Comparison of ENCODE assay signal across 17 cellular contexts in the genomic region with DNA sequence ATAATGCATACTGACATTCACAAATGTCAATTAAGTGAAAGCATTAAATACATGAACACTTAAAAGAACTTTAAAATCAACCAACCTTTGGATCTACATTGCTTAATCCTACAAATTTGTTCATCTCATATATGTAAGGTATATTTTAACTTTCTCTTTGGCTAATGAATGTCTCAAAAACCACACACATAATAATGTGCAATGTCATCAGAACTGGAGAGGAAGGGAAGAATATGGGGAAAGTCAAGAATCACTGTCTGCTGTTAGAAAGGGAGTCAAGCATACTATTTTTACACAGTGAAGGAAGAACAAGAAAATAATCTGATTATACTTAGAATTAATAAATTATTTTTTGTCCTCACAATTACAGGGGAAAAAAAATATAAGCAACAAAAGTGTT. TPM values are rescaled to one million over a fixed set of nuclear protein-coding genes. Genes with fewer than 3 reads are reported as not detected.
DNase-seq lines count a peak whose midpoint lies in the region; ATAC-seq, FAIRE-seq and TF ChIP-seq lines count a peak whose summit lies in the region.
"Had no signal": no experiment of that assay in that cellular context is flagged by ENCODE, and none has a peak within 500 bp of the region (broad histone marks: within the 10 kb centered on the region; RNA-seq: fewer than 3 reads in every experiment).

No MANE protein-coding gene starts in this region.

- H3K27me3 ChIP-seq in HepG2 (ENCODE audit: control insufficient read depth in 1 of 2, insufficient read depth in 2 of 2, low read length in 2 of 2): no peaks in the 10 kb centered on the region; a peak in 1 of 5 replicates
- no peaks in the 10 kb centered on the region for H3K27me3 ChIP-seq in right lobe of liver
- no peaks in the 10 kb centered on the region for H3K27me3 ChIP-seq in OCI-LY3 (ENCODE audit: low read depth, low read length)
- no peaks in the 10 kb centered on the region for H3K27me3 ChIP-seq in colonic mucosa
- H3K27me3 ChIP-seq: gastrocnemius medialis had no signal

- no peaks in the 10 kb centered on the region for H3K9me3 Mint-ChIP-seq in stimulated activated naive B cell treated with anti-CD40 and anti-IgM and Interleukin-4, amounts not matched to agents 10 μg/mL and 1 μg/mL and 100 μg/mL, for 72 hours
- H3K9me3 Mint-ChIP-seq: central memory CD8-positive, alpha-beta T cell had no signal

- no peak for TF ChIP-seq EP300 in HepG2 (IDR thresholded peaks at IDR 0.05; ENCODE audit: low read depth in 2 of 2, low read length in 2 of 2)
- no peak for TF ChIP-seq EP300 in HepG2 (CRISPR knock-in tag; IDR thresholded peaks at IDR 0.05; ENCODE audit: borderline replicate concordance)

- peaks cover 12% of the 10 kb centered on the region for H4K20me1 ChIP-seq in HepG2 (ENCODE audit: insufficient read depth, low read length)
- H4K20me1 ChIP-seq in OCI-LY3 (ENCODE audit: insufficient read depth, low read length): peaks cover 22% of the 10 kb centered on the region

- POLR2A ChIA-PET in HepG2 (lab: Yijun Ruan, JAX): interaction anchor here (1.3 kb wide), 1 partner anchor 117 kb away, joined by 5 read pairs; no protein-coding TSS in a partner anchor

- H2AFZ ChIP-seq in HepG2 (ENCODE audit: low read length): no peak overlapping the region
- no peak overlapping the region for H2AFZ ChIP-seq in OCI-LY3 (ENCODE audit: low read depth, low read length)

- H3K27me3 Mint-ChIP-seq in stimulated activated naive B cell treated with anti-CD40 and anti-IgM and Interleukin-4, amounts not matched to agents 10 μg/mL and 1 μg/mL and 100 μg/mL, for 72 hours: no peaks in the 10 kb centered on the region
- H3K27me3 Mint-ChIP-seq: central memory CD8-positive, alpha-beta T cell had no signal

- H3K9ac ChIP-seq in HepG2 (ENCODE audit: insufficient read depth, low read depth, low read length): no peak overlapping the region
- H3K9ac ChIP-seq in OCI-LY3 (ENCODE audit: low read length): peak overlapping the region; percentile 20
- no peak overlapping the region for H3K9ac ChIP-seq in colonic mucosa (ENCODE audit: low read depth in 2 of 2, low read length in 2 of 2)

- H3K27ac ChIP-seq in HepG2 (ENCODE audit: extremely low read length, insufficient read depth, low read length) (peak overlapping the region; percentile 51), right lobe of liver (peak overlapping the region in 1 of 3 donors; percentile 0), OCI-LY3 (ENCODE audit: low read length) (peak overlapping the region; percentile 31), colonic mucosa (peak overlapping the region; percentile 6)
- H3K27ac ChIP-seq: gastrocnemius medialis, VCaP had no signal

- no peaks in the 10 kb centered on the region for H3K9me3 ChIP-seq in HepG2 (ENCODE audit: low read length)
- H3K9me3 ChIP-seq in right lobe of liver: no peaks in the 10 kb centered on the region
- no peaks in the 10 kb centered on the region for H3K9me3 ChIP-seq in OCI-LY3 (ENCODE audit: insufficient read depth, low read length)
- no peaks in the 10 kb centered on the region for H3K9me3 ChIP-seq in colonic mucosa
- H3K9me3 ChIP-seq: gastrocnemius medialis had no signal

- no TSS peak for BruUV-seq in HepG2 (replicated peaks; lab: Mats Ljungman, UMichigan)

- H3K4me1 ChIP-seq in HepG2 (ENCODE audit: insufficient read depth, low read length): peaks cover 59% of the 10 kb centered on the region
- peaks cover 0 to 24% (median 11%) of the 10 kb centered on the region in 4 donors for H3K4me1 ChIP-seq in right lobe of liver
- H3K4me1 ChIP-seq in OCI-LY3 (ENCODE audit: low read length): peaks cover 29% of the 10 kb centered on the region
- peaks cover 13% of the 10 kb centered on the region for H3K4me1 ChIP-seq in colonic mucosa

- no peak for FAIRE-seq in HepG2 (lab: Jason Lieb, UNC)
- FAIRE-seq: endometrium had no signal

- CTCF ChIA-PET in HepG2 (lab: Yijun Ruan, JAX; ENCODE audit: low intra/inter-chr PET ratio, low total read pairs): no interaction called here

- in situ Hi-C loops in HepG2 (cut with HindIII; ENCODE audit: extremely low pct_ligation_motif_present, low pct_unique_long_range_greater_than_20kb): loop anchor here (10.0 kb wide), 1 partner anchor 119 kb away; no protein-coding TSS in a partner anchor

- H3K4me3 ChIP-seq in HepG2 (replicated peaks in 1 of 3; ENCODE audit: insufficient read depth in 1 of 3, low read depth in 2 of 3, low read length in 3 of 3): no peak overlapping the region
- no peak overlapping the region for H3K4me3 ChIP-seq in right lobe of liver
- peak overlapping the region; percentile 52 for H3K4me3 ChIP-seq in OCI-LY3 (ENCODE audit: low read length)
- H3K4me3 ChIP-seq in colonic mucosa: no peak overlapping the region
- H3K4me3 ChIP-seq: gastrocnemius medialis had no signal

- intact Hi-C loops in HepG2 (cut with micrococcal nuclease; ENCODE audit: unreplicated experiment): no loop called here
- intact Hi-C loops in right lobe of liver (cut with DNase I): no loop called here
- intact Hi-C loops in colonic mucosa (cut with DNase I): no loop called here

- H3K36me3 Mint-ChIP-seq in stimulated activated naive B cell treated with anti-CD40 and anti-IgM and Interleukin-4, amounts not matched to agents 10 μg/mL and 1 μg/mL and 100 μg/mL, for 72 hours: peaks cover 24 to 32% of the 10 kb centered on the region in 2 donors

- H3K4me3 Mint-ChIP-seq in stimulated activated naive B cell treated with anti-CD40 and anti-IgM and Interleukin-4, amounts not matched to agents 10 μg/mL and 1 μg/mL and 100 μg/mL, for 72 hours: peak overlapping the region; percentile 67 to 79
- H3K4me3 Mint-ChIP-seq: central memory CD8-positive, alpha-beta T cell had no signal

- H3K4me2 ChIP-seq in HepG2 (ENCODE audit: low read depth, low read length) (no peak overlapping the region; the same call in 1 of the 2 replicates), OCI-LY3 (ENCODE audit: low read length) (peak overlapping the region; percentile 58)

- no peak for TF ChIP-seq RAD21 in HepG2 (CRISPR knock-in tag; IDR thresholded peaks at IDR 0.05)

- no peak for TF ChIP-seq CTCF in HepG2 (CRISPR knock-in tag; IDR thresholded peaks at IDR 0.05)
- TF ChIP-seq CTCF in right lobe of liver (IDR thresholded peaks at IDR 0.05): no peak
- no peak for TF ChIP-seq CTCF in OCI-LY3 (IDR thresholded peaks at IDR 0.05; ENCODE audit: low read depth, low read length)
- TF ChIP-seq CTCF in colonic mucosa (IDR thresholded peaks at IDR 0.05): no peak

- ATAC-seq in HepG2: no peak
- no peak for ATAC-seq in right lobe of liver
- ATAC-seq in stimulated activated naive B cell treated with anti-CD40 and anti-IgM and Interleukin-4, amounts not matched to agents 10 μg/mL and 1 μg/mL and 100 μg/mL, for 72 hours (replicated peaks): no peak
- no peak for ATAC-seq in GM18505 (IDR thresholded peaks at IDR 0.05; ENCODE audit: unreplicated experiment)
- ATAC-seq in GM21367 (IDR thresholded peaks at IDR 0.05; ENCODE audit: unreplicated experiment): no peak
- ATAC-seq: gastrocnemius medialis had no signal

- H3K4me1 Mint-ChIP-seq in stimulated activated naive B cell treated with anti-CD40 and anti-IgM and Interleukin-4, amounts not matched to agents 10 μg/mL and 1 μg/mL and 100 μg/mL, for 72 hours: peaks cover 35 to 63% of the 10 kb centered on the region in 2 donors

- peaks cover 68% of the 10 kb centered on the region for H3K79me2 ChIP-seq in HepG2 (ENCODE audit: insufficient read depth, low read length)
- H3K79me2 ChIP-seq in OCI-LY3 (ENCODE audit: low read length): peaks cover 64% of the 10 kb centered on the region

- no peak for DNase-seq in HepG2 (ENCODE audit: low spot score)
- no peak for DNase-seq in right lobe of liver
- DNase-seq in colonic mucosa: no peak
- DNase-seq in stimulated activated naive B cell treated with anti-CD40 and anti-IgM and Interleukin-4, amounts not matched to agents 10 μg/mL and 1 μg/mL and 100 μg/mL, for 72 hours: no peak
- DNase-seq in NAMALWA (ENCODE audit: low spot score): no peak
- DNase-seq: gastrocnemius medialis; H7; mammary epithelial cell; NCI-H1436 treated with DMSO at 0.1 percent for 48 hours; NCI-H226; stimulated activated naive CD4-positive, alpha-beta T cell had no signal

- TF ChIP-seq POLR2A in HepG2 (IDR thresholded peaks at IDR 0.05; ENCODE audit: insufficient read depth in 1 of 2, low read depth in 2 of 2, low read length in 2 of 2) (no peak), right lobe of liver (IDR thresholded peaks at IDR 0.05) (no peak), GM18505 (IDR thresholded peaks at IDR 0.05; ENCODE audit: borderline replicate concordance, extremely low read depth, insufficient read depth, insufficient read length) (no peak)

- peak overlapping the region; percentile 91 for H3K27ac Mint-ChIP-seq in stimulated activated naive B cell treated with anti-CD40 and anti-IgM and Interleukin-4, amounts not matched to agents 10 μg/mL and 1 μg/mL and 100 μg/mL, for 72 hours

- H3K36me3 ChIP-seq in HepG2 (replicated peaks in 1 of 2; ENCODE audit: control insufficient read depth in 1 of 2, insufficient read depth in 2 of 2, low read length in 2 of 2): peaks cover 0 to 27% of the 10 kb centered on the region in 2 experiments; a peak in 3 of 5 replicates
- H3K36me3 ChIP-seq in right lobe of liver: peaks cover 0 to 15% (median under 1%) of the 10 kb centered on the region in 4 donors
- H3K36me3 ChIP-seq in OCI-LY3 (replicated peaks; ENCODE audit: low read depth, low read length): peaks cover 14% of the 10 kb centered on the region
- H3K36me3 ChIP-seq in colonic mucosa: no peaks in the 10 kb centered on the region
- H3K36me3 ChIP-seq: gastrocnemius medialis had no signal

RNA-seq across cellular contexts. Expression of gene GMFB, which starts 4.9 kb away (rescaled TPM):
- 68.2 and 103 TPM in 2 replicates for total RNA-seq in HepG2 (2016; rRNA removed; fragmentation: Illumina TruSeq; extraction: Trizol)
- 10.0 and 15.2 TPM in 2 replicates for total RNA-seq in HepG2 (2016; cell fraction: cytosol; rRNA removed; fragmentation: Illumina TruSeq; extraction: Trizol; ENCODE audit: low read depth)
- total RNA-seq in HepG2 (2016; cell fraction: insoluble cytoplasmic fraction; rRNA removed; fragmentation: Illumina TruSeq; extraction: Trizol): 70.0 and 128 TPM in 2 replicates
- total RNA-seq in HepG2 (2016; cell fraction: membrane; rRNA removed; fragmentation: Illumina TruSeq; extraction: Trizol): 24.3 and 26.6 TPM in 2 replicates
- total RNA-seq in HepG2 (2016; cell fraction: nucleus; rRNA removed; fragmentation: Illumina TruSeq; extraction: Trizol): 60.5 and 62.1 TPM in 2 replicates
- polyA plus RNA-seq in HepG2 (2011; rRNA removed): 12.9 and 17.3 TPM in 2 replicates
- polyA plus RNA-seq in HepG2 (2011; cell fraction: cytosol; rRNA removed): 4.5 and 9.6 TPM in 2 replicates
- polyA plus RNA-seq in HepG2 (2011; cell fraction: nucleus; rRNA removed): 8.7 and 12.8 TPM in 2 replicates
- 18.0 and 30.6 TPM in 2 replicates for polyA plus RNA-seq in HepG2 (2012)
- 3.3 and 4.3 TPM in 2 replicates for polyA plus RNA-seq in HepG2 (2016; cell fraction: cytosol; fragmentation: Illumina TruSeq; extraction: Trizol; ENCODE audit: low read depth)
- polyA plus RNA-seq in HepG2 (2016; cell fraction: insoluble cytoplasmic fraction; fragmentation: Illumina TruSeq; extraction: Trizol; ENCODE audit: low read depth): 66.5 and 76.4 TPM in 2 replicates
- polyA plus RNA-seq in HepG2 (2016; cell fraction: membrane; fragmentation: Illumina TruSeq; extraction: Trizol; ENCODE audit: low read depth): 14.4 and 17.7 TPM in 2 replicates
- polyA plus RNA-seq in HepG2 (2016; cell fraction: nucleus; fragmentation: Illumina TruSeq; extraction: Trizol; ENCODE audit: insufficient read depth, low read depth): 48.5 and 55.3 TPM in 2 replicates
- 7.9 and 9.8 TPM in 2 replicates for polyA minus RNA-seq in HepG2 (2011; rRNA and poly(A)+ RNA removed; ENCODE audit: low replicate concordance)
- polyA minus RNA-seq in HepG2 (2011; cell fraction: cytosol; rRNA and poly(A)+ RNA removed): 9.7 and 12.5 TPM in 2 replicates
- 54.5 and 62.3 TPM in 2 replicates for polyA minus RNA-seq in HepG2 (2011; cell fraction: nucleus; rRNA and poly(A)+ RNA removed)
- 10 to 100 TPM; 13.8 to 36.3 (median 22.5) TPM for total RNA-seq in right lobe of liver
- total RNA-seq in colonic mucosa: 10 to 100 TPM; 67.8 to 85.7 TPM

RNA-seq across cellular contexts. Expression of gene CGRRF1, which starts 25.9 kb away (rescaled TPM):
- total RNA-seq in HepG2 (2016; rRNA removed; fragmentation: Illumina TruSeq; extraction: Trizol): 13.3 and 18.2 TPM in 2 replicates
- total RNA-seq in HepG2 (2016; cell fraction: cytosol; rRNA removed; fragmentation: Illumina TruSeq; extraction: Trizol; ENCODE audit: low read depth): 11.9 and 12.4 TPM in 2 replicates
- total RNA-seq in HepG2 (2016; cell fraction: insoluble cytoplasmic fraction; rRNA removed; fragmentation: Illumina TruSeq; extraction: Trizol): 10.9 and 19.9 TPM in 2 replicates
- total RNA-seq in HepG2 (2016; cell fraction: membrane; rRNA removed; fragmentation: Illumina TruSeq; extraction: Trizol): 18.6 and 21.2 TPM in 2 replicates
- total RNA-seq in HepG2 (2016; cell fraction: nucleus; rRNA removed; fragmentation: Illumina TruSeq; extraction: Trizol): 22.0 and 22.6 TPM in 2 replicates
- polyA plus RNA-seq in HepG2 (2011; rRNA removed): 11.3 and 16.8 TPM in 2 replicates
- polyA plus RNA-seq in HepG2 (2011; cell fraction: cytosol; rRNA removed): 3.9 and 6.0 TPM in 2 replicates
- 6.8 and 7.7 TPM in 2 replicates for polyA plus RNA-seq in HepG2 (2011; cell fraction: nucleus; rRNA removed)
- polyA plus RNA-seq in HepG2 (2012): 16.4 and 16.6 TPM in 2 replicates
- 13.1 and 14.1 TPM in 2 replicates for polyA plus RNA-seq in HepG2 (2016; cell fraction: cytosol; fragmentation: Illumina TruSeq; extraction: Trizol; ENCODE audit: low read depth)
- polyA plus RNA-seq in HepG2 (2016; cell fraction: insoluble cytoplasmic fraction; fragmentation: Illumina TruSeq; extraction: Trizol; ENCODE audit: low read depth): 11.8 and 12.8 TPM in 2 replicates
- polyA plus RNA-seq in HepG2 (2016; cell fraction: membrane; fragmentation: Illumina TruSeq; extraction: Trizol; ENCODE audit: low read depth): 15.1 and 15.3 TPM in 2 replicates
- polyA plus RNA-seq in HepG2 (2016; cell fraction: nucleus; fragmentation: Illumina TruSeq; extraction: Trizol; ENCODE audit: insufficient read depth, low read depth): 25.5 and 30.7 TPM in 2 replicates
- polyA minus RNA-seq in HepG2 (2011; rRNA and poly(A)+ RNA removed; ENCODE audit: low replicate concordance): 5.3 and 5.7 TPM in 2 replicates
- 5.4 and 7.5 TPM in 2 replicates for polyA minus RNA-seq in HepG2 (2011; cell fraction: cytosol; rRNA and poly(A)+ RNA removed)
- 14.0 and 21.4 TPM in 2 replicates for polyA minus RNA-seq in HepG2 (2011; cell fraction: nucleus; rRNA and poly(A)+ RNA removed)
- total RNA-seq in right lobe of liver: 1 to 10 TPM; 5.4 to 8.2 (median 6.7) TPM
- total RNA-seq in colonic mucosa: 10 to 100 TPM; 13.2 to 21.3 TPM

RNA-seq across cellular contexts. Expression of gene CNIH1, which starts 42.7 kb away (rescaled TPM):
- total RNA-seq in HepG2 (2016; rRNA removed; fragmentation: Illumina TruSeq; extraction: Trizol) (141 and 166 TPM in 2 replicates), right lobe of liver (100 to 1,000 TPM in 5 of 6 experiments, 10 to 100 TPM in 1; 95.9 to 209 (median 157) TPM), colonic mucosa (100 to 1,000 TPM; 117 to 125 TPM)
- total RNA-seq in HepG2 (2016; cell fraction: cytosol; rRNA removed; fragmentation: Illumina TruSeq; extraction: Trizol; ENCODE audit: low read depth): 78.4 and 95.3 TPM in 2 replicates
- total RNA-seq in HepG2 (2016; cell fraction: insoluble cytoplasmic fraction; rRNA removed; fragmentation: Illumina TruSeq; extraction: Trizol): 150 and 169 TPM in 2 replicates
- 182 and 203 TPM in 2 replicates for total RNA-seq in HepG2 (2016; cell fraction: membrane; rRNA removed; fragmentation: Illumina TruSeq; extraction: Trizol)
- 107 and 124 TPM in 2 replicates for total RNA-seq in HepG2 (2016; cell fraction: nucleus; rRNA removed; fragmentation: Illumina TruSeq; extraction: Trizol)
- polyA plus RNA-seq in HepG2 (2011; rRNA removed): 335 and 421 TPM in 2 replicates
- polyA plus RNA-seq in HepG2 (2011; cell fraction: cytosol; rRNA removed): 589 and 760 TPM in 2 replicates
- 90.4 and 93.4 TPM in 2 replicates for polyA plus RNA-seq in HepG2 (2011; cell fraction: nucleus; rRNA removed)
- polyA plus RNA-seq in HepG2 (2012): 212 and 227 TPM in 2 replicates
- polyA plus RNA-seq in HepG2 (2016; cell fraction: cytosol; fragmentation: Illumina TruSeq; extraction: Trizol; ENCODE audit: low read depth): 124 and 138 TPM in 2 replicates
- polyA plus RNA-seq in HepG2 (2016; cell fraction: insoluble cytoplasmic fraction; fragmentation: Illumina TruSeq; extraction: Trizol; ENCODE audit: low read depth): 185 and 205 TPM in 2 replicates
- 220 and 225 TPM in 2 replicates for polyA plus RNA-seq in HepG2 (2016; cell fraction: membrane; fragmentation: Illumina TruSeq; extraction: Trizol; ENCODE audit: low read depth)
- 245 and 260 TPM in 2 replicates for polyA plus RNA-seq in HepG2 (2016; cell fraction: nucleus; fragmentation: Illumina TruSeq; extraction: Trizol; ENCODE audit: insufficient read depth, low read depth)
- polyA minus RNA-seq in HepG2 (2011; rRNA and poly(A)+ RNA removed; ENCODE audit: low replicate concordance): 581 and 762 TPM in 2 replicates
- 203 and 246 TPM in 2 replicates for polyA minus RNA-seq in HepG2 (2011; cell fraction: cytosol; rRNA and poly(A)+ RNA removed)
- polyA minus RNA-seq in HepG2 (2011; cell fraction: nucleus; rRNA and poly(A)+ RNA removed): 54.2 and 93.9 TPM in 2 replicates
